ENCODE assay signal across 1 cellular context in the genomic region with DNA sequence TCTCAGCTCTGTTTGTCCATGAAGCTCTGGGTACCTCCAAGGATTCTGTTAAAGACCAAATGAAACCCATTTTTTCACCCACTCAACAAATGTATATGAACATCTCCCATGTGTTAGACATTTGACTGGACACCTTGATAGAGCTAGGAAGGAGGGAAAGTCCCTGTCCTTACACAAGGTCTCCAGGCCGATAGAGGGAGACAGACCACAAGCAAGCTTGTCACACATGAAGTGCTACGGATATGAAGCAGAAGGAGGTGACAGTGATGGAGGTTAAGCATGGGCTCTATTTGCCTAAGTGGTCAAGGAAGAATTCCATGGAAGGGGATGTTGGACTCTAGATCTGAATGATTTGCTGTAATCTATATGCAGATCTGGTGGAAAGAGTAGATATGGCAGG.
TF ChIP-seq lines count a peak whose summit lies in the region.

No MANE protein-coding gene starts in this region.

TF ChIP-seq in HCT116, 20 proteins besides CTCF, POLR2A, EP300 and RAD21 (continued from another document):
- TF ChIP-seq, protein P1, sequence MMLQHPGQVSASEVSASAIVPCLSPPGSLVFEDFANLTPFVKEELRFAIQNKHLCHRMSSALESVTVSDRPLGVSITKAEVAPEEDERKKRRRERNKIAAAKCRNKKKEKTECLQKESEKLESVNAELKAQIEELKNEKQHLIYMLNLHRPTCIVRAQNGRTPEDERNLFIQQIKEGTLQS (IDR thresholded peaks at IDR 0.05) = no peak
- TF ChIP-seq YY1 (IDR thresholded peaks at IDR 0.05; ENCODE audit: extremely low read depth, insufficient replicate concordance, low read depth, low read length) (no peak), SP1 (IDR thresholded peaks at IDR 0.05; ENCODE audit: low read depth) (no peak), ZNF274 (IDR thresholded peaks at IDR 0.05; ENCODE audit: low read depth, low read length) (no peak)
- TF ChIP-seq, protein P2, sequence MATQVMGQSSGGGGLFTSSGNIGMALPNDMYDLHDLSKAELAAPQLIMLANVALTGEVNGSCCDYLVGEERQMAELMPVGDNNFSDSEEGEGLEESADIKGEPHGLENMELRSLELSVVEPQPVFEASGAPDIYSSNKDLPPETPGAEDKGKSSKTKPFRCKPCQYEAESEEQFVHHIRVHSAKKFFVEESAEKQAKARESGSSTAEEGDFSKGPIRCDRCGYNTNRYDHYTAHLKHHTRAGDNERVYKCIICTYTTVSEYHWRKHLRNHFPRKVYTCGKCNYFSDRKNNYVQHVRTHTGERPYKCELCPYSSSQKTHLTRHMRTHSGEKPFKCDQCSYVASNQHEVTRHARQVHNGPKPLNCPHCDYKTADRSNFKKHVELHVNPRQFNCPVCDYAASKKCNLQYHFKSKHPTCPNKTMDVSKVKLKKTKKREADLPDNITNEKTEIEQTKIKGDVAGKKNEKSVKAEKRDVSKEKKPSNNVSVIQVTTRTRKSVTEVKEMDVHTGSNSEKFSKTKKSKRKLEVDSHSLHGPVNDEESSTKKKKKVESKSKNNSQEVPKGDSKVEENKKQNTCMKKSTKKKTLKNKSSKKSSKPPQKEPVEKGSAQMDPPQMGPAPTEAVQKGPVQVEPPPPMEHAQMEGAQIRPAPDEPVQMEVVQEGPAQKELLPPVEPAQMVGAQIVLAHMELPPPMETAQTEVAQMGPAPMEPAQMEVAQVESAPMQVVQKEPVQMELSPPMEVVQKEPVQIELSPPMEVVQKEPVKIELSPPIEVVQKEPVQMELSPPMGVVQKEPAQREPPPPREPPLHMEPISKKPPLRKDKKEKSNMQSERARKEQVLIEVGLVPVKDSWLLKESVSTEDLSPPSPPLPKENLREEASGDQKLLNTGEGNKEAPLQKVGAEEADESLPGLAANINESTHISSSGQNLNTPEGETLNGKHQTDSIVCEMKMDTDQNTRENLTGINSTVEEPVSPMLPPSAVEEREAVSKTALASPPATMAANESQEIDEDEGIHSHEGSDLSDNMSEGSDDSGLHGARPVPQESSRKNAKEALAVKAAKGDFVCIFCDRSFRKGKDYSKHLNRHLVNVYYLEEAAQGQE (IDR thresholded peaks at IDR 0.05; ENCODE audit: low read depth) = no peak
